2 cellular contexts compared by ENCODE assay signal in genomic region chr19:12872941-12873890, GRCh38.
TF ChIP-seq lines count a peak whose summit lies in the region.

No MANE protein-coding gene starts in this region.

TF ChIP-seq in HCT116, 20 proteins besides CTCF, POLR2A, EP300 and RAD21 (continued from another document):
- no peak for TF ChIP-seq CBX3 (IDR thresholded peaks at IDR 0.05; ENCODE audit: low read depth)
- TF ChIP-seq, protein P1, sequence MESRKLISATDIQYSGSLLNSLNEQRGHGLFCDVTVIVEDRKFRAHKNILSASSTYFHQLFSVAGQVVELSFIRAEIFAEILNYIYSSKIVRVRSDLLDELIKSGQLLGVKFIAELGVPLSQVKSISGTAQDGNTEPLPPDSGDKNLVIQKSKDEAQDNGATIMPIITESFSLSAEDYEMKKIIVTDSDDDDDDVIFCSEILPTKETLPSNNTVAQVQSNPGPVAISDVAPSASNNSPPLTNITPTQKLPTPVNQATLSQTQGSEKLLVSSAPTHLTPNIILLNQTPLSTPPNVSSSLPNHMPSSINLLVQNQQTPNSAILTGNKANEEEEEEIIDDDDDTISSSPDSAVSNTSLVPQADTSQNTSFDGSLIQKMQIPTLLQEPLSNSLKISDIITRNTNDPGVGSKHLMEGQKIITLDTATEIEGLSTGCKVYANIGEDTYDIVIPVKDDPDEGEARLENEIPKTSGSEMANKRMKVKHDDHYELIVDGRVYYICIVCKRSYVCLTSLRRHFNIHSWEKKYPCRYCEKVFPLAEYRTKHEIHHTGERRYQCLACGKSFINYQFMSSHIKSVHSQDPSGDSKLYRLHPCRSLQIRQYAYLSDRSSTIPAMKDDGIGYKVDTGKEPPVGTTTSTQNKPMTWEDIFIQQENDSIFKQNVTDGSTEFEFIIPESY (IDR thresholded peaks at IDR 0.05; ENCODE audit: extremely low read depth, insufficient replicate concordance, low read length): no peak
- no peak for TF ChIP-seq ELF1 (IDR thresholded peaks at IDR 0.05; ENCODE audit: borderline replicate concordance, low read depth)
- TF ChIP-seq ATF3 (IDR thresholded peaks at IDR 0.05): no peak

TF ChIP-seq in WTC11, 78 proteins besides CTCF, POLR2A, EP300 and RAD21 (continued from another document):
- no peak for TF ChIP-seq AFF4 (CRISPR knock-in tag; IDR thresholded peaks at IDR 0.05; ENCODE audit: borderline replicate concordance)
- no peak for TF ChIP-seq FOXK1 (CRISPR knock-in tag; IDR thresholded peaks at IDR 0.05)
